Comparison of ENCODE assay signal across 1 cellular context in the genomic region with DNA sequence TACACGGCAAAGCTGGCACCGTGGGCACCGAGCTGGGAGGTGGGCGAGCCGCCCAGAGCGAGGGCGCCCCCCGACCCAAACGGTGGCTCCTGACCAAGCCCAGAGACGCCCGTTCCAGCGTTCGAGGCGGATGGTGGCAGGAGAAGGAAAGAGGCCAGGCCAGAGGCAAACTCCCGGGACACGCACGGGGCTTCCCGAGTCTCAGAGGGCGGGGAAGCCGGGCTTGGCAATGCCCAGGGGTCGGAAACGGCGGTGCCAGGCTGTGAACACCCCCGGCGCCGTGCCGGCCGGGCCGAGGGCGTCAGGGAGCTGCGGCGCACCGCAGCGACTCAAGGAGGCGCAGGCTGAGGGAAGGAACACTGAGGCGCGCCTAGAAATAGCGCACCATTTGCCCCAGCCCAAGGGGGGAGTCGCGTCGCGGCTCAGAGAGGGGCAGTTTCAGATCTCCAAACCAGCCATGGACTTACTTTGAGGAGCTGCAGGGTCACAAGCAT.
TF ChIP-seq lines count a peak whose summit lies in the region.

No MANE protein-coding gene starts in this region.

TF ChIP-seq in HepG2, 621 proteins besides CTCF, POLR2A, EP300 and RAD21 (continued from another document and continues in another):
- TF ChIP-seq, protein P1, sequence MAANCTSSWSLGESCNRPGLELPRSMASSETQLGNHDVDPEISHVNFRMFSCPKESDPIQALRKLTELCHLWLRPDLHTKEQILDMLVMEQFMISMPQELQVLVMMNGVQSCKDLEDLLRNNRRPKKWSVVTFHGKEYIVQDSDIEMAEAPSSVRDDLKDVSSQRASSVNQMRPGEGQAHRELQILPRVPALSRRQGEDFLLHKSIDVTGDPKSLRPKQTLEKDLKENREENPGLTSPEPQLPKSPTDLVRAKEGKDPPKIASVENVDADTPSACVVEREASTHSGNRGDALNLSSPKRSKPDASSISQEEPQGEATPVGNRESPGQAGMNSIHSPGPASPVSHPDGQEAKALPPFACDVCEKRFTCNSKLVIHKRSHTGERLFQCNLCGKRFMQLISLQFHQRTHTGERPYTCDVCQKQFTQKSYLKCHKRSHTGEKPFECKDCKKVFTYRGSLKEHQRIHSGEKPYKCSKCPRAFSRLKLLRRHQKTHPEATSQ (CRISPR knock-in tag; IDR thresholded peaks at IDR 0.05; ENCODE audit: borderline replicate concordance) = no peak
- TF ChIP-seq KDM5A (IDR thresholded peaks at IDR 0.05; ENCODE audit: borderline replicate concordance, low read length) = no peak
- no peak for TF ChIP-seq REXO4 (CRISPR knock-in tag; IDR thresholded peaks at IDR 0.05; ENCODE audit: borderline replicate concordance)
- no peak for TF ChIP-seq KAT7 (CRISPR knock-in tag; IDR thresholded peaks at IDR 0.05; ENCODE audit: borderline replicate concordance)
- peak; percentile 4; the same call in 1 of the 2 replicates for TF ChIP-seq POGK (CRISPR knock-in tag; conservative IDR thresholded peaks at IDR 0.05)
- peak; percentile 97 for TF ChIP-seq HNRNPL (IDR thresholded peaks at IDR 0.05; ENCODE audit: low read depth, low read length)
- TF ChIP-seq HNF1A (IDR thresholded peaks at IDR 0.05; ENCODE audit: low read depth) = no peak
- 0 out of 2 replicates have a peak, but pooled peaks have one; percentile 20 for TF ChIP-seq HNF1A (CRISPR knock-in tag; IDR thresholded peaks at IDR 0.05; ENCODE audit: borderline replicate concordance)
- peak; percentile 12; the same call in 1 of the 2 replicates for TF ChIP-seq ZGPAT (CRISPR knock-in tag; IDR thresholded peaks at IDR 0.05)
- peak; percentile 32; the same call in 1 of the 2 replicates for TF ChIP-seq SNAPC4 (CRISPR knock-in tag; IDR thresholded peaks at IDR 0.05)
- TF ChIP-seq, protein P2, sequence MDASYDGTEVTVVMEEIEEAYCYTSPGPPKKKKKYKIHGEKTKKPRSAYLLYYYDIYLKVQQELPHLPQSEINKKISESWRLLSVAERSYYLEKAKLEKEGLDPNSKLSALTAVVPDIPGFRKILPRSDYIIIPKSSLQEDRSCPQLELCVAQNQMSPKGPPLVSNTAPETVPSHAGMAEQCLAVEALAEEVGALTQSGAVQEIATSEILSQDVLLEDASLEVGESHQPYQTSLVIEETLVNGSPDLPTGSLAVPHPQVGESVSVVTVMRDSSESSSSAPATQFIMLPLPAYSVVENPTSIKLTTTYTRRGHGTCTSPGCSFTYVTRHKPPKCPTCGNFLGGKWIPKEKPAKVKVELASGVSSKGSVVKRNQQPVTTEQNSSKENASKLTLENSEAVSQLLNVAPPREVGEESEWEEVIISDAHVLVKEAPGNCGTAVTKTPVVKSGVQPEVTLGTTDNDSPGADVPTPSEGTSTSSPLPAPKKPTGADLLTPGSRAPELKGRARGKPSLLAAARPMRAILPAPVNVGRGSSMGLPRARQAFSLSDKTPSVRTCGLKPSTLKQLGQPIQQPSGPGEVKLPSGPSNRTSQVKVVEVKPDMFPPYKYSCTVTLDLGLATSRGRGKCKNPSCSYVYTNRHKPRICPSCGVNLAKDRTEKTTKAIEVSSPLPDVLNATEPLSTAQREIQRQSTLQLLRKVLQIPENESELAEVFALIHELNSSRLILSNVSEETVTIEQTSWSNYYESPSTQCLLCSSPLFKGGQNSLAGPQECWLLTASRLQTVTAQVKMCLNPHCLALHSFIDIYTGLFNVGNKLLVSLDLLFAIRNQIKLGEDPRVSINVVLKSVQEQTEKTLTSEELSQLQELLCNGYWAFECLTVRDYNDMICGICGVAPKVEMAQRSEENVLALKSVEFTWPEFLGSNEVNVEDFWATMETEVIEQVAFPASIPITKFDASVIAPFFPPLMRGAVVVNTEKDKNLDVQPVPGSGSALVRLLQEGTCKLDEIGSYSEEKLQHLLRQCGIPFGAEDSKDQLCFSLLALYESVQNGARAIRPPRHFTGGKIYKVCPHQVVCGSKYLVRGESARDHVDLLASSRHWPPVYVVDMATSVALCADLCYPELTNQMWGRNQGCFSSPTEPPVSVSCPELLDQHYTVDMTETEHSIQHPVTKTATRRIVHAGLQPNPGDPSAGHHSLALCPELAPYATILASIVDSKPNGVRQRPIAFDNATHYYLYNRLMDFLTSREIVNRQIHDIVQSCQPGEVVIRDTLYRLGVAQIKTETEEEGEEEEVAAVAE (CRISPR knock-in tag; IDR thresholded peaks at IDR 0.05; ENCODE audit: borderline replicate concordance) = no peak
- no peak for TF ChIP-seq SOX5 (CRISPR knock-in tag; IDR thresholded peaks at IDR 0.05; ENCODE audit: borderline replicate concordance)
- peak; percentile 72; the same call in 1 of the 2 replicates for TF ChIP-seq ZC3H13 (CRISPR knock-in tag; IDR thresholded peaks at IDR 0.05)
- TF ChIP-seq MAF1 (CRISPR knock-in tag; IDR thresholded peaks at IDR 0.05; ENCODE audit: borderline replicate concordance) = peak; percentile 31; the same call in 1 of the 2 replicates
- no peak; the same call in 1 of the 2 replicates for TF ChIP-seq ZNF83 (CRISPR knock-in tag; IDR thresholded peaks at IDR 0.05; ENCODE audit: borderline replicate concordance)
- TF ChIP-seq SRSF4 (IDR thresholded peaks at IDR 0.05; ENCODE audit: low read depth, low read length, poor library complexity, severe bottlenecking) = no peak
- TF ChIP-seq, protein P3, sequence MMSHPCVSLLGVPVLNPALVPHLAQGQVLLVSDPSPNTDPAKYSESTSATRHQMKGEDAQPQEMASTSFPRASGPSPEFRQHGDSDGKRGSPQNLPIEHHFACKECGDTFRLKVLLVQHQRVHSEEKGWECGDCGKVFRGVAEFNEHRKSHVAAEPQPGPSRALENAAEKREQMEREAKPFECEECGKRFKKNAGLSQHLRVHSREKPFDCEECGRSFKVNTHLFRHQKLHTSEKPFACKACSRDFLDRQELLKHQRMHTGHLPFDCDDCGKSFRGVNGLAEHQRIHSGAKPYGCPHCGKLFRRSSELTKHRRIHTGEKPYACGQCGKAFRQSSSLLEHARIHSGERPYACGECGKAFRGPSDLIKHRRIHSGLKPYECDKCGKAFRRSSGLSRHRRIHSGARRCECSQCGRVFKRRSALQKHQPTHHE (CRISPR knock-in tag; IDR thresholded peaks at IDR 0.05; ENCODE audit: borderline replicate concordance) = no peak
- TF ChIP-seq HNRNPH1 (optimal IDR thresholded peaks at IDR 0.05; ENCODE audit: low read depth, low read length) = no peak
- 0 out of 2 replicates have a peak, but pooled peaks have one; percentile 1 for TF ChIP-seq ZNF414 (CRISPR knock-in tag; IDR thresholded peaks at IDR 0.05)
- no peak for TF ChIP-seq THYN1 (CRISPR knock-in tag; IDR thresholded peaks at IDR 0.05; ENCODE audit: borderline replicate concordance, low read depth)
- TF ChIP-seq ZSCAN25 (CRISPR knock-in tag; IDR thresholded peaks at IDR 0.05) = no peak
- TF ChIP-seq, protein P4, sequence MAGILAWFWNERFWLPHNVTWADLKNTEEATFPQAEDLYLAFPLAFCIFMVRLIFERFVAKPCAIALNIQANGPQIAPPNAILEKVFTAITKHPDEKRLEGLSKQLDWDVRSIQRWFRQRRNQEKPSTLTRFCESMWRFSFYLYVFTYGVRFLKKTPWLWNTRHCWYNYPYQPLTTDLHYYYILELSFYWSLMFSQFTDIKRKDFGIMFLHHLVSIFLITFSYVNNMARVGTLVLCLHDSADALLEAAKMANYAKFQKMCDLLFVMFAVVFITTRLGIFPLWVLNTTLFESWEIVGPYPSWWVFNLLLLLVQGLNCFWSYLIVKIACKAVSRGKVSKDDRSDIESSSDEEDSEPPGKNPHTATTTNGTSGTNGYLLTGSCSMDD (CRISPR knock-in tag; IDR thresholded peaks at IDR 0.05) = 0 out of 2 replicates have a peak, but pooled peaks have one; percentile 28
- TF ChIP-seq JDP2 (CRISPR knock-in tag; IDR thresholded peaks at IDR 0.05; ENCODE audit: borderline replicate concordance) = no peak
- no peak for TF ChIP-seq PPARG (CRISPR knock-in tag; conservative IDR thresholded peaks at IDR 0.05)
- TF ChIP-seq, protein P5, sequence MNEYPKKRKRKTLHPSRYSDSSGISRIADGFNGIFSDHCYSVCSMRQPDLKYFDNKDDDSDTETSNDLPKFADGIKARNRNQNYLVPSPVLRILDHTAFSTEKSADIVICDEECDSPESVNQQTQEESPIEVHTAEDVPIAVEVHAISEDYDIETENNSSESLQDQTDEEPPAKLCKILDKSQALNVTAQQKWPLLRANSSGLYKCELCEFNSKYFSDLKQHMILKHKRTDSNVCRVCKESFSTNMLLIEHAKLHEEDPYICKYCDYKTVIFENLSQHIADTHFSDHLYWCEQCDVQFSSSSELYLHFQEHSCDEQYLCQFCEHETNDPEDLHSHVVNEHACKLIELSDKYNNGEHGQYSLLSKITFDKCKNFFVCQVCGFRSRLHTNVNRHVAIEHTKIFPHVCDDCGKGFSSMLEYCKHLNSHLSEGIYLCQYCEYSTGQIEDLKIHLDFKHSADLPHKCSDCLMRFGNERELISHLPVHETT (CRISPR knock-in tag; conservative IDR thresholded peaks at IDR 0.05) = no peak
